10 cellular contexts compared by ENCODE assay signal in the genomic region with DNA sequence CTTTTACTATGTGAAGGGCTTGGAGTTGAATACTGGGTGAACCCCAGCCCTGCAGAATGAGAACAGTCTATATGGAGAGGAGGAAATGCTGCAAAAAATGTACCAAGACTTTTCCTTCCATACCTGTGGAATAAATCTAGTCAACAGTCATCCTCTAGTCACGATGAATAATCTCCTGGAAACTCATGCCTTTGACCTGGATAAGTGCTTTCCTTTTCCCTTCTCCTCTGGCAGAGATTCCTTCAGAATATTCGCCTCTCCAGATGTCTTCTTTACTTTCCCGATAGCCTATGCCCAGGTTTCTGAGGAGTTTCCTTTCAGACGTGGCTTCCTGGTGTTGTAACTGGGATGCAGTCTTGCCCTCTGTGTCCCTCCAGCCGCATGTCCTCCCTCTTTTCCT.
DNase-seq lines count a peak whose midpoint lies in the region; ATAC-seq lines count a peak whose summit lies in the region.
"Had no signal": no experiment of that assay in that cellular context is flagged by ENCODE, and none has a peak within 500 bp of the region (broad histone marks: within the 10 kb centered on the region; RNA-seq: fewer than 3 reads in every experiment).

No MANE protein-coding gene starts in this region.

- no peaks in the 10 kb centered on the region for H3K9me3 Mint-ChIP-seq in activated naive CD8-positive, alpha-beta T cell treated with anti-CD3 and anti-CD28 coated beads, Interleukin-2, amount 50 U/mL, for 24 hours
- H3K9me3 Mint-ChIP-seq: dendritic cell treated with granulocyte-macrophage colony-stimulating factor and Interleukin-4, amounts not matched to agents 40 ng/mL and 50 ng/mL, for 4 days had no signal

- no peak overlapping the region for H3K4me3 Mint-ChIP-seq in activated naive CD8-positive, alpha-beta T cell treated with anti-CD3 and anti-CD28 coated beads, Interleukin-2, amount 50 U/mL, for 24 hours
- H3K4me3 Mint-ChIP-seq: dendritic cell treated with granulocyte-macrophage colony-stimulating factor and Interleukin-4, amounts not matched to agents 40 ng/mL and 50 ng/mL, for 4 days had no signal

- peaks cover 82% of the 10 kb centered on the region for H3K4me1 Mint-ChIP-seq in activated naive CD8-positive, alpha-beta T cell treated with anti-CD3 and anti-CD28 coated beads, Interleukin-2, amount 50 U/mL, for 24 hours

- no peaks in the 10 kb centered on the region for H3K27me3 Mint-ChIP-seq in activated naive CD8-positive, alpha-beta T cell treated with anti-CD3 and anti-CD28 coated beads, Interleukin-2, amount 50 U/mL, for 24 hours

- H3K9me3 ChIP-seq in BLaER1 treated with 17β-estradiol and CSF1 and Interleukin-3, amounts not matched to agents 10 nM and 100 nM (replicated peaks in 1 of 11), result no peaks in the 10 kb centered on the region
- H3K9me3 ChIP-seq in mucosa of rectum (ENCODE audit: control insufficient read depth in 2 of 2, low read length in 2 of 2), result no peaks in the 10 kb centered on the region

- H3K27me3 ChIP-seq in BLaER1 treated with 17β-estradiol and CSF1 and Interleukin-3, amounts not matched to agents 10 nM and 100 nM, result no peaks in the 10 kb centered on the region
- no peaks in the 10 kb centered on the region for H3K27me3 ChIP-seq in mucosa of rectum (ENCODE audit: control insufficient read depth in 2 of 2, insufficient read depth in 2 of 2, low read length in 2 of 2)

- peak overlapping the region; percentile 70 to 94 (median 87); a peak in 17 of 22 replicates for H3K4me2 ChIP-seq in BLaER1 treated with 17β-estradiol and CSF1 and Interleukin-3, amounts not matched to agents 10 nM and 100 nM

- peak; percentile 60 for DNase-seq in HS-5 (ENCODE audit: low read depth)
- DNase-seq in activated naive CD8-positive, alpha-beta T cell treated with anti-CD3 and anti-CD28 coated beads, Interleukin-2, amount 50 U/mL, for 24 hours, result no peak
- no peak for DNase-seq in NCI-H1930 (lab: John Stamatoyannopoulos, UW)
- no peak for DNase-seq in COLO668 (lab: John Stamatoyannopoulos, UW; ENCODE audit: unreplicated experiment)
- no peak for DNase-seq in AML-193 (lab: John Stamatoyannopoulos, UW)
- no peak for DNase-seq in activated gamma-delta T cell treated with Interleukin-2 at 50 U/mL for 16 hours
- DNase-seq: COR-L47 had no signal

- H3K4me3 ChIP-seq in BLaER1 treated with 17β-estradiol and CSF1 and Interleukin-3, amounts not matched to agents 10 nM and 100 nM, result no peak overlapping the region
- H3K4me3 ChIP-seq in mucosa of rectum (ENCODE audit: low read length in 2 of 2), result no peak overlapping the region

- H3K4me1 ChIP-seq in BLaER1 treated with 17β-estradiol and CSF1 and Interleukin-3, amounts not matched to agents 10 nM and 100 nM, result peaks cover 42 to 66% (median 45%) of the 10 kb centered on the region in 10 experiments
- peaks cover 58 to 74% of the 10 kb centered on the region in 2 donors for H3K4me1 ChIP-seq in mucosa of rectum (ENCODE audit: control insufficient read depth in 2 of 2, insufficient read depth in 2 of 2, low read length in 2 of 2)

- H4K20me1 ChIP-seq in BLaER1 treated with 17β-estradiol and CSF1 and Interleukin-3, amounts not matched to agents 10 nM and 100 nM, result peaks cover 0 to 6% (median 0%) of the 10 kb centered on the region in 11 experiments; a peak in 3 of 22 replicates

- peaks cover 0 to 14% (median 0%) of the 10 kb centered on the region in 11 experiments; a peak in 4 of 22 replicates for H3K36me3 ChIP-seq in BLaER1 treated with 17β-estradiol and CSF1 and Interleukin-3, amounts not matched to agents 10 nM and 100 nM
- H3K36me3 ChIP-seq in mucosa of rectum (ENCODE audit: control insufficient read depth in 2 of 2, insufficient read depth in 2 of 2, low read length in 2 of 2), result no peaks in the 10 kb centered on the region

- peak overlapping the region in 2 of 11 experiments; percentile 12 to 75; a peak in 1 of 22 replicates for H3K9ac ChIP-seq in BLaER1 treated with 17β-estradiol and CSF1 and Interleukin-3, amounts not matched to agents 10 nM and 100 nM
- H3K9ac ChIP-seq in mucosa of rectum (ENCODE audit: low read depth in 1 of 2, low read length in 2 of 2), result peak overlapping the region in 1 of 2 donors; percentile 64

- peak overlapping the region; percentile 55 for H3K27ac Mint-ChIP-seq in activated naive CD8-positive, alpha-beta T cell treated with anti-CD3 and anti-CD28 coated beads, Interleukin-2, amount 50 U/mL, for 24 hours
- H3K27ac Mint-ChIP-seq: dendritic cell treated with granulocyte-macrophage colony-stimulating factor and Interleukin-4, amounts not matched to agents 40 ng/mL and 50 ng/mL, for 4 days had no signal

- peaks cover 2% of the 10 kb centered on the region for H3K36me3 Mint-ChIP-seq in activated naive CD8-positive, alpha-beta T cell treated with anti-CD3 and anti-CD28 coated beads, Interleukin-2, amount 50 U/mL, for 24 hours (ENCODE audit: low read depth)

- no peak for ATAC-seq in activated naive CD8-positive, alpha-beta T cell treated with anti-CD3 and anti-CD28 coated beads, Interleukin-2, amount 50 U/mL, for 24 hours

- peak overlapping the region in 2 of 11 experiments; percentile 53 to 79; a peak in 1 of 22 replicates for H3K27ac ChIP-seq in BLaER1 treated with 17β-estradiol and CSF1 and Interleukin-3, amounts not matched to agents 10 nM and 100 nM
- H3K27ac ChIP-seq in mucosa of rectum (ENCODE audit: low read depth in 2 of 2, low read length in 2 of 2), result peak overlapping the region; percentile 91 to 99
